In the genomic region with DNA sequence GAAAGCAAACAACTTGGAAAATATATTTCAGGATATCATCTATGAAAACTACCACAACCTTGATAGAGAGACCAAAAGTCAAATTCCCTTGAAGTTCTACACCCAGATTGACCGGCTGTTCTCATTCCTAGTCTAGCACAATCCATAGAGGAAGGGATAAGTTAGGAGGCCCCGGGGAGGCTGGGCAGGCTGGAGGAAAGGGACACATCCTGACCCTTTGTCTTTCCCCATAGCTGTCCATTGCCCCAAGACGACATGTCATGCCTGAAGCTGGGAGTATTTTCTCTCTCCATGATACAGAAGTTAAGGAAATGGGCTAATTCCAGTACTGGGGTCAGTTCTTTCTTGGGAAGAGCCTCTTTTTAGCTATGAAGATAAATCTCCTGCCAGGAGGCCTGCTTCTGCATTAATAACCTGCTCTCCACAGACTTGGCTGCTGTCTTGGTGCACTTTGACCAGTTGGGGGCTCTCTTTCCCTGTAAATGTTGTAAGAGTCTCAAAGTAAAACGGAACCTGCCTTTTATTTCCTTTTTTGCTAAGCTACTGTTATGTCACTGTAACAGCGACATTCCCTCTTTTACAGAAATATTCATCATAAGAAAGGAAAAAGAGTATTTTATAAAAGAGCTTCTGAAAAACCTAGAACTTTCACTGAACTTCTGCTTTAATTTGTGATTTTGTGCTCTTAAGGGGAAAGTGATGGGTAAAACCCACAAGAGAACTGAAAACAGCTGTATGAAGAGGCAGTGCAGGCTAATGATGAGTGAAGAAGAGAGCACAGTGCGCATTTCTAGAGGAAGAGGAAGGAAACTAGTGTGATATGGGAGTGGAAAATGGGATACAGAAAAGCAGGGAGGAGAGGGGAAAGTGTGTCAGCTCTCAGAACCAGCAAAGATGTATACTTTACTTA, we compare ENCODE assay signal across 10 cellular contexts. TPM values are rescaled to one million over a fixed set of nuclear protein-coding genes. Genes with fewer than 3 reads are reported as not detected.
A peak's percentile ranks its signal among the peaks of the same experiment; 100 is the strongest.
DNase-seq lines count a peak whose midpoint lies in the region; ATAC-seq, FAIRE-seq and TF ChIP-seq lines count a peak whose summit lies in the region.
"Not testable (repeated sequence)": the region's sequence is repeated elsewhere in the genome, so short reads cannot be mapped to it uniquely, and the experiment has no call there.
"Had no signal": no experiment of that assay in that cellular context is flagged by ENCODE, and none has a peak within 500 bp of the region (broad histone marks: within the 10 kb centered on the region; RNA-seq: fewer than 3 reads in every experiment).

No MANE protein-coding gene starts in this region.

- not testable (repeated sequence) for H3K36me3 ChIP-seq in ACC112 (ENCODE audit: insufficient read depth, low read length)

- peak overlapping the region; percentile 64 for H3K27ac Mint-ChIP-seq in nephron progenitor cell

- H2AFZ ChIP-seq in ACC112 (ENCODE audit: low read length, unreplicated experiment) = peak overlapping the region; percentile 65

- H3K4me1 Mint-ChIP-seq in nephron progenitor cell = not testable (repeated sequence)

- peaks cover 16% of the 10 kb centered on the region for H3K27me3 Mint-ChIP-seq in nephron progenitor cell (ENCODE audit: low read depth, poor library complexity)

- peak; percentile 81 for FAIRE-seq in H54 (lab: Jason Lieb, UNC)

- H3K36me3 Mint-ChIP-seq in nephron progenitor cell (ENCODE audit: low read depth) = not testable (repeated sequence)

- H3K4me3 Mint-ChIP-seq in nephron progenitor cell = not testable (repeated sequence)

- peak overlapping the region; percentile 54 for H3K4me3 ChIP-seq in ACC112 (ENCODE audit: low read depth, low read length)
- H3K4me3 ChIP-seq in fibroblast of villous mesenchyme (ENCODE audit: low read depth, low read length) = not testable (repeated sequence)

- H3K4me1 ChIP-seq in ACC112 (ENCODE audit: control insufficient read depth, insufficient read depth, low read length, unreplicated experiment) = not testable (repeated sequence)

- not testable (repeated sequence) for H3K27ac ChIP-seq in ACC112 (ENCODE audit: low read depth, low read length)

- H3K79me2 ChIP-seq in ACC112 (ENCODE audit: control insufficient read depth, insufficient read depth, low read length, unreplicated experiment) = not testable (repeated sequence)

- H3K27me3 ChIP-seq in ACC112 (ENCODE audit: insufficient read depth, low read length) = not testable (repeated sequence)

- ATAC-seq in GM18499 (IDR thresholded peaks at IDR 0.05; ENCODE audit: insufficient read depth, unreplicated experiment) (peak; percentile 88), HG03558 (IDR thresholded peaks at IDR 0.05; ENCODE audit: extremely low read depth, unreplicated experiment) (peak; percentile 87)

- not testable (repeated sequence) for H3K9me3 Mint-ChIP-seq in nephron progenitor cell

- not testable (repeated sequence) for DNase-seq in H54 (ENCODE audit: insufficient read length, low spot score)
- DNase-seq in RKO (ENCODE audit: low spot score) = peak; percentile 48
- DNase-seq in activated naive CD4-positive, alpha-beta T cell treated with Interleukin-2 at 50 U/mL for 16 hours = peak; percentile 32
- DNase-seq in fibroblast of villous mesenchyme (ENCODE audit: low read depth) = peak; percentile 3
- peak; percentile 18 for DNase-seq in nephron progenitor cell

- not testable (repeated sequence) for TF ChIP-seq POLR2A in H54 (IDR thresholded peaks at IDR 0.05; ENCODE audit: low read depth, low read length)

- peak; percentile 50 for TF ChIP-seq CTCF in fibroblast of villous mesenchyme (IDR thresholded peaks at IDR 0.05; ENCODE audit: insufficient read depth, low read depth, low read length)
- TF ChIP-seq CTCF in nephron progenitor cell (IDR thresholded peaks at IDR 0.05) = peak; percentile 62

RNA-seq across cellular contexts. Expression of a gene that starts 6.9 kb away (rescaled TPM):
- not detected in 2 replicates for total RNA-seq in fibroblast of villous mesenchyme
- total RNA-seq: T-helper 2 cell treated with Interferon-gamma antibody and Interleukin-4, amounts not matched to agents 100 ng/mL and 5 ng/mL, for 36 hours; uterus had no signal

RNA-seq across cellular contexts. Expression of a gene that starts 7.7 kb away (rescaled TPM):
- total RNA-seq in fibroblast of villous mesenchyme = not detected in 2 replicates
- total RNA-seq: T-helper 2 cell treated with Interferon-gamma antibody and Interleukin-4, amounts not matched to agents 100 ng/mL and 5 ng/mL, for 36 hours; uterus had no signal

RNA-seq across cellular contexts. Expression of a gene that starts 11.8 kb away (rescaled TPM):
- total RNA-seq in fibroblast of villous mesenchyme = not detected in 2 replicates
- total RNA-seq: T-helper 2 cell treated with Interferon-gamma antibody and Interleukin-4, amounts not matched to agents 100 ng/mL and 5 ng/mL, for 36 hours; uterus had no signal

RNA-seq across cellular contexts. Expression of a gene that starts 22.0 kb away (rescaled TPM):
- not detected in 2 replicates for total RNA-seq in fibroblast of villous mesenchyme
- total RNA-seq: T-helper 2 cell treated with Interferon-gamma antibody and Interleukin-4, amounts not matched to agents 100 ng/mL and 5 ng/mL, for 36 hours; uterus had no signal

RNA-seq across cellular contexts. Expression of a gene that starts 28.7 kb away (rescaled TPM):
- not detected in 2 replicates for total RNA-seq in fibroblast of villous mesenchyme
- total RNA-seq: T-helper 2 cell treated with Interferon-gamma antibody and Interleukin-4, amounts not matched to agents 100 ng/mL and 5 ng/mL, for 36 hours; uterus had no signal
